14 cellular contexts compared by ENCODE assay signal in the genomic region with DNA sequence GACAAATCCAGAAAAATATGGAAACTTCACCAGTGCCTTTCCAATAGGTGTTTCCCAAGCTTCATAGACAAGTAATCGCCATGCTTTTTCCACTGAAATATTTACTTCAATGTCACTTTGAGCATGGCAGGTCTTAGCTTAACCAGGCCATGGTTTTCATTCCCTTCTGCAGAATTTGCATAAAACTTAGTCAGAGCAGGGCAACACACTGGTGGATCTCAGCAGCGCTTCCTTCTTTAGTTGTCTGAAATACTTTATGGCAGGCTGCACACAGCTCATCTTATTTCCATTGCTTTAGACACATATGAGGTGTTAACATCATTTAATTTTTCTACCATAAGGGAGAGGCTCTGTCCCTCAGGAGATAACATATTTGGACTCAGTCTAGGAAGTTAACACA.
A peak's percentile ranks its signal among the peaks of the same experiment; 100 is the strongest.
DNase-seq lines count a peak whose midpoint lies in the region; ATAC-seq, FAIRE-seq and TF ChIP-seq lines count a peak whose summit lies in the region.
"Had no signal": no experiment of that assay in that cellular context is flagged by ENCODE, and none has a peak within 500 bp of the region (broad histone marks: within the 10 kb centered on the region; RNA-seq: fewer than 3 reads in every experiment).

No MANE protein-coding gene starts in this region.

- no peak for TF ChIP-seq EP300 in tibial nerve (IDR thresholded peaks at IDR 0.05)

- H3K27ac ChIP-seq in thyroid gland (no peak overlapping the region), tibial nerve (no peak overlapping the region)
- H3K27ac ChIP-seq: esophagus squamous epithelium had no signal

- H3K36me3 ChIP-seq in thyroid gland (no peaks in the 10 kb centered on the region), tibial nerve (no peaks in the 10 kb centered on the region)
- H3K36me3 ChIP-seq: esophagus squamous epithelium had no signal

- no peak overlapping the region for H3K4me3 ChIP-seq in thyroid gland (replicated peaks in 1 of 3)
- no peak overlapping the region for H3K4me3 ChIP-seq in tibial nerve
- H3K4me3 ChIP-seq: esophagus squamous epithelium had no signal

- H3K9me3 ChIP-seq in thyroid gland (no peaks in the 10 kb centered on the region), tibial nerve (no peaks in the 10 kb centered on the region)
- H3K9me3 ChIP-seq: esophagus squamous epithelium had no signal

- ATAC-seq in GM19455 (IDR thresholded peaks at IDR 0.05; ENCODE audit: unreplicated experiment) (peak; percentile 85), HG02763 (IDR thresholded peaks at IDR 0.05; ENCODE audit: unreplicated experiment) (peak; percentile 85), HG03469 (IDR thresholded peaks at IDR 0.05; ENCODE audit: unreplicated experiment) (peak; percentile 80), GM19035 (IDR thresholded peaks at IDR 0.05; ENCODE audit: unreplicated experiment) (no peak)

- TF ChIP-seq POLR2A in thyroid gland (IDR thresholded peaks at IDR 0.05) (no peak), tibial nerve (IDR thresholded peaks at IDR 0.05) (no peak)

- H3K4me1 ChIP-seq in thyroid gland = no peaks in the 10 kb centered on the region
- no peaks in the 10 kb centered on the region for H3K4me1 ChIP-seq in tibial nerve
- H3K4me1 ChIP-seq: esophagus squamous epithelium had no signal

- peak; percentile 52 for FAIRE-seq in GM18507 (lab: Jason Lieb, UNC)
- FAIRE-seq: RCC 7860 had no signal

- H3K27me3 ChIP-seq in thyroid gland (no peaks in the 10 kb centered on the region), tibial nerve (no peaks in the 10 kb centered on the region)
- H3K27me3 ChIP-seq: esophagus squamous epithelium had no signal

- TF ChIP-seq CTCF in thyroid gland (IDR thresholded peaks at IDR 0.05) (no peak), tibial nerve (IDR thresholded peaks at IDR 0.05) (no peak)

- no peak for DNase-seq in GM18507 (ENCODE audit: extremely low spot score, insufficient read length, low read depth)
- no peak for DNase-seq in stimulated activated CD4-positive, alpha-beta T cell treated with anti-CD3 and anti-CD28 coated beads, Interleukin-2, amount 100 ng/mL, for 48 hours
- no peak for DNase-seq in thyroid gland
- no peak for DNase-seq in tibial nerve (ENCODE audit: low spot score in 2 of 2)
- DNase-seq: activated CD4-positive, alpha-beta T cell treated with anti-CD3 and anti-CD28 coated beads, Interleukin-2, amount 50 U/mL, for 48 hours; DND-41; esophagus squamous epithelium; mesendoderm; T-helper 2 cell had no signal

- intact Hi-C loops in thyroid gland (cut with DNase I) = no loop called here

- WGBS in thyroid gland, 2 donors = 93 to 100% methylated on average over 2 of the region's 2 CpGs
- 90 to 95% methylated on average over 2 of the region's 2 CpGs for WGBS in tibial nerve, 2 donors
